In genomic region chr5:171207256-171207866, GRCh38 we compare ENCODE assay signal across 9 cellular contexts.
DNase-seq lines count a peak whose midpoint lies in the region; ATAC-seq, FAIRE-seq and TF ChIP-seq lines count a peak whose summit lies in the region.
"Had no signal": no experiment of that assay in that cellular context is flagged by ENCODE, and none has a peak within 500 bp of the region (broad histone marks: within the 10 kb centered on the region; RNA-seq: fewer than 3 reads in every experiment).

No MANE protein-coding gene starts in this region.

- no peak overlapping the region for H3K27ac ChIP-seq in C4-2B

- peak; percentile 56 for FAIRE-seq in GM12892 (lab: Jason Lieb, UNC)

- TF ChIP-seq CTCF in C4-2B (conservative IDR thresholded peaks at IDR 0.05), result peak; percentile 83
- TF ChIP-seq CTCF in astrocyte of the spinal cord (IDR thresholded peaks at IDR 0.05; ENCODE audit: low read depth, low read length), result peak; percentile 59

- no peak overlapping the region for H3K4me3 ChIP-seq in astrocyte of the spinal cord (ENCODE audit: low read depth, low read length)

- in situ Hi-C loops in astrocyte of the spinal cord (cut with HindIII; ENCODE audit: low sequenced_read_pairs), result no loop called here

- DNase-seq in GM12892 (ENCODE audit: insufficient read length) (no peak), NCI-H526 treated with DMSO at 0.1 percent for 48 hours (lab: John Stamatoyannopoulos, UW) (peak; percentile 2), astrocyte of the spinal cord (ENCODE audit: low read depth, low spot score) (peak; percentile 53), left kidney (ENCODE audit: low read depth, low spot score) (peak; percentile 74)
- DNase-seq in stimulated activated CD4-positive, alpha-beta T cell treated with anti-CD3 and anti-CD28 coated beads, Interleukin-1b, Interleukin-23, amount 100 ng/mL, for 48 hours, result no peak
- DNase-seq: naive B cell had no signal

- ATAC-seq in HG02973 (IDR thresholded peaks at IDR 0.05; ENCODE audit: unreplicated experiment) (no peak), HG02623 (IDR thresholded peaks at IDR 0.05; ENCODE audit: unreplicated experiment) (no peak)

- TF ChIP-seq POLR2A in GM12892 (IDR thresholded peaks at IDR 0.05; ENCODE audit: low read depth, low read length), result no peak

Comparison
In these comparisons a context has a peak if more than half of its experiments do, and no peak if none do; other contexts are left out.
1. DNase-seq: peak in NCI-H526 treated with DMSO at 0.1 percent for 48 hours (single experiment), astrocyte of the spinal cord (single experiment) and left kidney (single experiment); none in GM12892 (single experiment) and stimulated activated CD4-positive, alpha-beta T cell treated with anti-CD3 and anti-CD28 coated beads, Interleukin-1b, Interleukin-23, amount 100 ng/mL, for 48 hours (single experiment).